ENCODE assay signal across 1 cellular context in genomic region chr6:6412221-6412620, GRCh38.
TF ChIP-seq lines count a peak whose summit lies in the region.

No MANE protein-coding gene starts in this region.

TF ChIP-seq in H1, 55 proteins besides CTCF, POLR2A, EP300 and RAD21:
- TF ChIP-seq CHD7 (IDR thresholded peaks at IDR 0.05; ENCODE audit: insufficient replicate concordance, low read length) (no peak), POU5F1 (IDR thresholded peaks at IDR 0.05; ENCODE audit: low read depth, low read length) (no peak), TCF12 (IDR thresholded peaks at IDR 0.05; ENCODE audit: low read depth, low read length) (no peak), YY1 (IDR thresholded peaks at IDR 0.05; ENCODE audit: low read depth, low read length) (no peak), CBX5 (IDR thresholded peaks at IDR 0.05; ENCODE audit: low read depth, low read length) (no peak), SP4 (IDR thresholded peaks at IDR 0.05; ENCODE audit: low read length) (no peak), POLR2AphosphoS5 (IDR thresholded peaks at IDR 0.05; ENCODE audit: low read depth, low read length) (no peak), CEBPB (IDR thresholded peaks at IDR 0.05; ENCODE audit: low read depth, low read length) (no peak), BRCA1 (IDR thresholded peaks at IDR 0.05; ENCODE audit: low read depth, low read length) (no peak), KDM4A (IDR thresholded peaks at IDR 0.05; ENCODE audit: low read depth, low read length, severe bottlenecking) (no peak), JUND (IDR thresholded peaks at IDR 0.05; ENCODE audit: low read length) (no peak), JUN (IDR thresholded peaks at IDR 0.05; ENCODE audit: low read depth, low read length) (no peak), CTBP2 (IDR thresholded peaks at IDR 0.05; ENCODE audit: borderline replicate concordance, insufficient read depth, insufficient read length, low read length) (no peak), SP1 (IDR thresholded peaks at IDR 0.05; ENCODE audit: low read depth, low read length) (no peak), TEAD4 (IDR thresholded peaks at IDR 0.05; ENCODE audit: low read depth, low read length) (no peak)
